ENCODE assay signal across 22 cellular contexts in genomic region chr14:98694541-98694940, GRCh38.
"Had no signal": no experiment of that assay in that cellular context is flagged by ENCODE, and none has a peak within 500 bp of the region (broad histone marks: within the 10 kb centered on the region; RNA-seq: fewer than 3 reads in every experiment).

No MANE protein-coding gene starts in this region.

- DNase-seq: Kasumi-1, MM.1S, NCI-H1092 treated with DMSO at 0.1 percent for 48 hours, NCI-H1436, NCI-H187, NCI-H2029, NCI-H2081 treated with DMSO at 0.1 percent for 48 hours, NCI-H2171, NCI-H226, NCI-H446, NCI-H510A, NCI-H524 treated with DMSO at 0.1 percent for 48 hours, NCI-H69, NCI-H774, Right ventricle myocardium superior, RPMI8226, SIG-M5 had no signal

- H3K36me3 ChIP-seq: SJSA1 had no signal

- FAIRE-seq: K562, RCC 7860 had no signal

- H3K4me3 ChIP-seq: K562, SJSA1, SK-N-MC had no signal

- H3K9ac ChIP-seq: KMS-11 had no signal

- H3K4me1 ChIP-seq: SJSA1 had no signal

- ATAC-seq: K562 had no signal

- H3K27ac ChIP-seq: KMS-11, SJSA1, SK-N-MC had no signal

- H3K4me2 ChIP-seq: KMS-11 had no signal

- H3K27me3 ChIP-seq: SJSA1 had no signal

- H3K9me3 ChIP-seq: SJSA1 had no signal
